26 cellular contexts compared by ENCODE assay signal in genomic region chr7:46747222-46747621, GRCh38.
DNase-seq lines count a peak whose midpoint lies in the region; ATAC-seq and FAIRE-seq lines count a peak whose summit lies in the region.
"Had no signal": no experiment of that assay in that cellular context is flagged by ENCODE, and none has a peak within 500 bp of the region (broad histone marks: within the 10 kb centered on the region; RNA-seq: fewer than 3 reads in every experiment).

No MANE protein-coding gene starts in this region.

- peak overlapping the region in 7 of 11 experiments; percentile 22 to 39 (median 29); a peak in 11 of 22 replicates for H3K4me2 ChIP-seq in BLaER1 treated with 17β-estradiol and CSF1 and Interleukin-3, amounts not matched to agents 10 nM and 100 nM
- H3K4me2 ChIP-seq: GM23338 had no signal

- no peak overlapping the region for H3K27ac Mint-ChIP-seq in activated naive CD8-positive, alpha-beta T cell treated with anti-CD3 and anti-CD28 coated beads, Interleukin-2, amount 50 U/mL, for 24 hours
- H3K27ac Mint-ChIP-seq: activated CD4-positive, alpha-beta T cell treated with anti-CD3 and anti-CD28 coated beads, Interleukin-2, amount 10 ng/mL, durations not matched to agents 7 days and 5 days; activated CD8-positive, alpha-beta memory T cell treated with anti-CD3 and anti-CD28 coated beads, Interleukin-2, amount 10 ng/mL, durations not matched to agents 7 days and 5 days; activated naive CD4-positive, alpha-beta T cell treated with anti-CD3 and anti-CD28 coated beads, Interleukin-2, amount 50 U/mL, for 24 hours; activated T-helper 1 cell treated with anti-CD3 and anti-CD28 coated beads, Interleukin-12 subunit alpha, Interleukin-12 subunit beta, Interleukin-2, Interleukin-4 antibody, amounts not matched to agents 30 ng/mL and 10 ng/mL and 1 ng/mL, durations not matched to agents 14 hours and 24 hours and 36 hours; CD4-positive, CD25-positive, alpha-beta regulatory T cell; GM23338; T-helper 17 cell had no signal

- no peaks in the 10 kb centered on the region for H3K36me3 ChIP-seq in BLaER1 treated with 17β-estradiol and CSF1 and Interleukin-3, amounts not matched to agents 10 nM and 100 nM
- H3K36me3 ChIP-seq: ascending aorta, left ventricle myocardium inferior, Peyer's patch, sigmoid colon, upper lobe of right lung had no signal

- H3K9ac ChIP-seq in BLaER1 treated with 17β-estradiol and CSF1 and Interleukin-3, amounts not matched to agents 10 nM and 100 nM = no peak overlapping the region

- H4K20me1 ChIP-seq in BLaER1 treated with 17β-estradiol and CSF1 and Interleukin-3, amounts not matched to agents 10 nM and 100 nM = no peaks in the 10 kb centered on the region

- no peaks in the 10 kb centered on the region for H3K4me1 Mint-ChIP-seq in activated naive CD8-positive, alpha-beta T cell treated with anti-CD3 and anti-CD28 coated beads, Interleukin-2, amount 50 U/mL, for 24 hours
- H3K4me1 Mint-ChIP-seq: activated CD4-positive, alpha-beta T cell treated with anti-CD3 and anti-CD28 coated beads, Interleukin-2, amount 10 ng/mL, durations not matched to agents 7 days and 5 days; activated CD8-positive, alpha-beta memory T cell treated with anti-CD3 and anti-CD28 coated beads, Interleukin-2, amount 10 ng/mL, durations not matched to agents 7 days and 5 days; activated naive CD4-positive, alpha-beta T cell treated with anti-CD3 and anti-CD28 coated beads, Interleukin-2, amount 50 U/mL, for 24 hours; CD4-positive, CD25-positive, alpha-beta regulatory T cell; T-helper 17 cell had no signal

- H3K9me3 ChIP-seq in BLaER1 treated with 17β-estradiol and CSF1 and Interleukin-3, amounts not matched to agents 10 nM and 100 nM (replicated peaks in 1 of 11) = no peaks in the 10 kb centered on the region
- H3K9me3 ChIP-seq: ascending aorta, left ventricle myocardium inferior, Peyer's patch, sigmoid colon, upper lobe of right lung had no signal

- peaks cover 2% of the 10 kb centered on the region for H3K36me3 Mint-ChIP-seq in activated naive CD8-positive, alpha-beta T cell treated with anti-CD3 and anti-CD28 coated beads, Interleukin-2, amount 50 U/mL, for 24 hours (ENCODE audit: low read depth)
- H3K36me3 Mint-ChIP-seq: activated CD8-positive, alpha-beta memory T cell treated with anti-CD3 and anti-CD28 coated beads, Interleukin-2, amount 10 ng/mL, durations not matched to agents 7 days and 5 days; activated naive CD4-positive, alpha-beta T cell treated with anti-CD3 and anti-CD28 coated beads, Interleukin-2, amount 50 U/mL, for 24 hours; CD4-positive, CD25-positive, alpha-beta regulatory T cell had no signal

- H3K9me3 Mint-ChIP-seq in activated naive CD8-positive, alpha-beta T cell treated with anti-CD3 and anti-CD28 coated beads, Interleukin-2, amount 50 U/mL, for 24 hours = peaks cover 3% of the 10 kb centered on the region
- H3K9me3 Mint-ChIP-seq: activated naive CD4-positive, alpha-beta T cell treated with anti-CD3 and anti-CD28 coated beads, Interleukin-2, amount 50 U/mL, for 24 hours; GM23338 had no signal

- no peaks in the 10 kb centered on the region for H3K27me3 ChIP-seq in BLaER1 treated with 17β-estradiol and CSF1 and Interleukin-3, amounts not matched to agents 10 nM and 100 nM
- H3K27me3 ChIP-seq: ascending aorta, Peyer's patch, sigmoid colon, upper lobe of right lung had no signal

- no peak overlapping the region for H3K27ac ChIP-seq in BLaER1 treated with 17β-estradiol and CSF1 and Interleukin-3, amounts not matched to agents 10 nM and 100 nM
- H3K27ac ChIP-seq: ascending aorta, left ventricle myocardium inferior, Peyer's patch, sigmoid colon, upper lobe of right lung had no signal

- H3K27me3 Mint-ChIP-seq in activated naive CD8-positive, alpha-beta T cell treated with anti-CD3 and anti-CD28 coated beads, Interleukin-2, amount 50 U/mL, for 24 hours = no peaks in the 10 kb centered on the region
- H3K27me3 Mint-ChIP-seq: activated CD4-positive, alpha-beta T cell treated with anti-CD3 and anti-CD28 coated beads, Interleukin-2, amount 10 ng/mL, durations not matched to agents 7 days and 5 days; activated CD8-positive, alpha-beta memory T cell treated with anti-CD3 and anti-CD28 coated beads, Interleukin-2, amount 10 ng/mL, durations not matched to agents 7 days and 5 days; activated naive CD4-positive, alpha-beta T cell treated with anti-CD3 and anti-CD28 coated beads, Interleukin-2, amount 50 U/mL, for 24 hours; CD4-positive, CD25-positive, alpha-beta regulatory T cell; T-helper 17 cell had no signal

- FAIRE-seq in RCC 7860 (lab: Jason Lieb, UNC) = peak; percentile 95
- FAIRE-seq: GM12892 had no signal

- H3K4me1 ChIP-seq in BLaER1 treated with 17β-estradiol and CSF1 and Interleukin-3, amounts not matched to agents 10 nM and 100 nM = peaks cover 8 to 16% (median 10%) of the 10 kb centered on the region in 10 experiments; a peak in 19 of 20 replicates
- H3K4me1 ChIP-seq: Peyer's patch, upper lobe of right lung had no signal

- peak; percentile 58 for ATAC-seq in HG03432 (IDR thresholded peaks at IDR 0.05; ENCODE audit: unreplicated experiment)
- ATAC-seq in activated naive CD8-positive, alpha-beta T cell treated with anti-CD3 and anti-CD28 coated beads, Interleukin-2, amount 50 U/mL, for 24 hours = no peak
- ATAC-seq: activated CD8-positive, alpha-beta memory T cell treated with anti-CD3 and anti-CD28 coated beads, Interleukin-2, amount 10 ng/mL, durations not matched to agents 7 days and 5 days; GM23338; T-helper 17 cell; upper lobe of right lung had no signal

- H3K4me3 ChIP-seq in BLaER1 treated with 17β-estradiol and CSF1 and Interleukin-3, amounts not matched to agents 10 nM and 100 nM = no peak overlapping the region
- H3K4me3 ChIP-seq: ascending aorta, GM23338, left ventricle myocardium inferior, Peyer's patch, sigmoid colon, upper lobe of right lung had no signal

- DNase-seq in RCC 7860 (ENCODE audit: low spot score) (peak; percentile 94), kidney tubule cell (ENCODE audit: low spot score) (peak; percentile 96), mucosa of gallbladder (ENCODE audit: low spot score) (no peak), activated T-cell treated with anti-CD3 and anti-CD28 coated beads for 4 hours (no peak), midbrain (lab: John Stamatoyannopoulos, UW) (no peak)
- DNase-seq in activated naive CD8-positive, alpha-beta T cell treated with anti-CD3 and anti-CD28 coated beads, Interleukin-2, amount 50 U/mL, for 24 hours = no peak
- DNase-seq: activated CD4-positive, alpha-beta T cell treated with anti-CD3 and anti-CD28 coated beads, Interleukin-2, amount 10 ng/mL, durations not matched to agents 7 days and 5 days; activated CD8-positive, alpha-beta memory T cell treated with anti-CD3 and anti-CD28 coated beads, Interleukin-2, amount 10 ng/mL, durations not matched to agents 7 days and 5 days; CD4-positive, CD25-positive, alpha-beta regulatory T cell; central memory CD4-positive, alpha-beta T cell; dermis blood vessel endothelial cell; KBM-7; left ventricle myocardium inferior; NCI-H1048; NCI-H187 treated with DMSO at 0.1 percent for 48 hours; Peyer's patch; sigmoid colon; T-helper 17 cell; upper lobe of right lung had no signal

- no peak overlapping the region for H3K4me3 Mint-ChIP-seq in activated naive CD8-positive, alpha-beta T cell treated with anti-CD3 and anti-CD28 coated beads, Interleukin-2, amount 50 U/mL, for 24 hours
- H3K4me3 Mint-ChIP-seq: activated CD4-positive, alpha-beta T cell treated with anti-CD3 and anti-CD28 coated beads, Interleukin-2, amount 10 ng/mL, durations not matched to agents 7 days and 5 days; activated CD8-positive, alpha-beta memory T cell treated with anti-CD3 and anti-CD28 coated beads, Interleukin-2, amount 10 ng/mL, durations not matched to agents 7 days and 5 days; activated naive CD4-positive, alpha-beta T cell treated with anti-CD3 and anti-CD28 coated beads, Interleukin-2, amount 50 U/mL, for 24 hours; activated T-helper 1 cell treated with anti-CD3 and anti-CD28 coated beads, Interleukin-12 subunit alpha, Interleukin-12 subunit beta, Interleukin-2, Interleukin-4 antibody, amounts not matched to agents 30 ng/mL and 10 ng/mL and 1 ng/mL, durations not matched to agents 14 hours and 24 hours and 36 hours; CD4-positive, CD25-positive, alpha-beta regulatory T cell; GM23338; T-helper 17 cell had no signal

Comparison
In these comparisons a context has a peak if more than half of its experiments do, and no peak if none do; other contexts are left out.
1. DNase-seq: peak in RCC 7860 (single experiment) and kidney tubule cell (single experiment); none in mucosa of gallbladder (single experiment), activated T-cell treated with anti-CD3 and anti-CD28 coated beads for 4 hours (single experiment), activated naive CD8-positive, alpha-beta T cell treated with anti-CD3 and anti-CD28 coated beads, Interleukin-2, amount 50 U/mL, for 24 hours (single experiment) and midbrain (single experiment).